ENCODE assay signal across 3 cellular contexts in the genomic region with DNA sequence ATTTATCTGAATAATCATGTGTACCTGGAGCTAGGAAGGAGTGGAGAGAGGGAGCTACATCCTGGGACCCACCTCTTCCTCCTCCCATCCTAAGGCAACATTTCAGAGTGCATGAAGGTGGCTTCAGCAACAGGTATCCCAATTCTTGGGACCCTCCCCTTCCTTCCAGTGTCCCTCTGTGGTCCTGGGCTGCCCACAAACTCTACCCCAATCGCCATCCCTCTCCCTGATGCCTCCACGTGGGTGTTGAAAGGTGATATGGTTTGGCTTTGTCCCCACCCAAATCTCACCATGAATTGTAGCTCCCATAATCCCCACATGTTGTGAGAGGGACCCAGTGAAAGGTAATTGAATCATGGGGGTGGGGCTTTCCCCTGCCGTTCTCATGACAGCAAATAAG.
"Had no signal": no experiment of that assay in that cellular context is flagged by ENCODE, and none has a peak within 500 bp of the region (broad histone marks: within the 10 kb centered on the region; RNA-seq: fewer than 3 reads in every experiment).

No MANE protein-coding gene starts in this region.

- DNase-seq: GDM1, GF-D8 had no signal

- H3K4me3 ChIP-seq: GM12878 had no signal
